Comparison of ENCODE assay signal across 8 cellular contexts in the genomic region with DNA sequence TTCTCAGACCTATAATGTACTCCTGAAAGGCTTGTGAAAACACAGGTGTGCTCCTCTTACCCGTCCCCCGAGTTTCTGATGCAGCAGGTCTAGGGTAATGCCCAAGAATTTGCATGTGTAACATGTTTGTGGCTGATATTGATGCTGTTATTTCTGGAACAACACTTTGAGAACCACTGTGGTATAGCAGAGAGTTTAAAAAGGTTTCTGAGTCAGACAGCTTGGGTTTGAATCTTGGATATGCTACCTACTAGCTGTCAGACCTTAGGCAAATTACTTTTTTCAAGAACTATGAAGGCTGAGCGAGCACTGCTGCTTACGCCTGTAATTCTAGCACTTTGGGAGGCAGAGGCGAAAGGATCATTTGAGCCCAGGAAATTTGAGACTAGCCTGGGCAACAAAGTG. TPM values are rescaled to one million over a fixed set of nuclear protein-coding genes. Genes with fewer than 3 reads are reported as not detected.
DNase-seq lines count a peak whose midpoint lies in the region; ATAC-seq and TF ChIP-seq lines count a peak whose summit lies in the region.

No MANE protein-coding gene starts in this region.

- peak; percentile 96 for DNase-seq in GM12864 (ENCODE audit: low read depth)
- peak; percentile 7 for DNase-seq in effector CD4-positive, alpha-beta T cell
- no peak for DNase-seq in type B pancreatic cell (ENCODE audit: extremely low spot score, unreplicated experiment)
- no peak for DNase-seq in NCI-H1048 (lab: John Stamatoyannopoulos, UW)
- DNase-seq in NK-92 (lab: John Stamatoyannopoulos, UW; ENCODE audit: unreplicated experiment) = no peak
- no peak for DNase-seq in glomerular visceral epithelial cell (ENCODE audit: extremely low spot score)

- TF ChIP-seq CTCF in GM12864 (IDR thresholded peaks at IDR 0.05; ENCODE audit: low read depth, low read length, missing control alignments) = no peak
- no peak for TF ChIP-seq CTCF in type B pancreatic cell (conservative IDR thresholded peaks at IDR 0.05)

- H3K4me3 ChIP-seq in GM12864 (ENCODE audit: low read depth, low read length) = peak overlapping the region; percentile 10; the same call in 1 of the 2 replicates

- H3K36me3 Mint-ChIP-seq in type B pancreatic cell = peaks cover 2% of the 10 kb centered on the region

- H3K9me3 Mint-ChIP-seq in type B pancreatic cell = no peaks in the 10 kb centered on the region

- ATAC-seq in GM21390 (IDR thresholded peaks at IDR 0.05; ENCODE audit: unreplicated experiment) = peak; percentile 67
- peak; percentile 70 for ATAC-seq in HG03565 (IDR thresholded peaks at IDR 0.05; ENCODE audit: unreplicated experiment)

- H3K4me1 Mint-ChIP-seq in type B pancreatic cell (ENCODE audit: unreplicated experiment) = peaks cover 43% of the 10 kb centered on the region

- H3K27me3 Mint-ChIP-seq in type B pancreatic cell = no peaks in the 10 kb centered on the region

- H3K4me3 Mint-ChIP-seq in type B pancreatic cell = peak overlapping the region; percentile 77

- peak overlapping the region; percentile 86 for H3K27ac Mint-ChIP-seq in type B pancreatic cell

RNA-seq across cellular contexts. Expression of gene AFF1, which starts 4.9 kb away (rescaled TPM):
- 39.7 and 55.8 TPM in 2 replicates for total RNA-seq in type B pancreatic cell (ENCODE audit: low replicate concordance)

RNA-seq across cellular contexts. Expression of gene C4orf36, which starts 47.5 kb away (rescaled TPM):
- total RNA-seq in type B pancreatic cell (ENCODE audit: low replicate concordance) = 1.3 and 2.5 TPM in 2 replicates

Comparison
In these comparisons a context has a peak if more than half of its experiments do, and no peak if none do; other contexts are left out.
1. DNase-seq: peak in GM12864 (single experiment) and effector CD4-positive, alpha-beta T cell (single experiment); none in type B pancreatic cell (single experiment), NCI-H1048 (single experiment), NK-92 (single experiment) and glomerular visceral epithelial cell (single experiment).